18 cellular contexts compared by ENCODE assay signal in the genomic region with DNA sequence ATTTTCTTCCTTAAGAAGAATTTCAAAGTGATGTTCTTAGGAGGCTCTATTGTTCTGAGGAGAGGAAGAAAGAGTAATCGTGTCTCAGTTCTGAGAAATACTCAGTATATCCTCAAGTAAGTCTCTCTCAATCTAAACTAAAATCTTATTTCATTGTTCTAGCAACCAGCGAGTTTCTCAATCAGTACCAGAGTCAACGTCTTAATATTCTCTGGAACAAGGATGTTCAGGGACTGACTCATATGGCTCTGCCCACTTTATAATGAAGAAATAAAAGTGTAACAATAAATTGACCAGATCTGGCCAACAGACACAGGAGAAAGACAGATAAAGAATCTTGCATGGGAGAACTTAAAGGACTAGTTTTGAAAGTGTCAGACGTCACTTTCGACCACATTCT.
"Had no signal": no experiment of that assay in that cellular context is flagged by ENCODE, and none has a peak within 500 bp of the region (broad histone marks: within the 10 kb centered on the region; RNA-seq: fewer than 3 reads in every experiment).

No MANE protein-coding gene starts in this region.

- H3K4me1 ChIP-seq: body of pancreas, left ventricle myocardium inferior, upper lobe of left lung had no signal

- H3K4me3 ChIP-seq: body of pancreas, left ventricle myocardium inferior, thoracic aorta, upper lobe of left lung had no signal

- ATAC-seq: body of pancreas; esophagus mucosa; stimulated activated naive B cell treated with anti-CD40 and anti-IgM and Interleukin-4, amounts not matched to agents 10 μg/mL and 1 μg/mL and 100 μg/mL, for 72 hours; T-helper 17 cell had no signal

- H3K4me1 Mint-ChIP-seq: T-helper 17 cell had no signal

- H3K36me3 Mint-ChIP-seq: activated naive CD8-positive, alpha-beta T cell; stimulated activated naive B cell treated with anti-CD40 and anti-IgM and Interleukin-4, amounts not matched to agents 10 μg/mL and 1 μg/mL and 100 μg/mL, for 72 hours had no signal

- H3K36me3 ChIP-seq: left ventricle myocardium inferior, thoracic aorta, upper lobe of left lung had no signal

- H3K27ac Mint-ChIP-seq: activated naive CD8-positive, alpha-beta T cell; stimulated activated naive B cell treated with anti-CD40 and anti-IgM and Interleukin-4, amounts not matched to agents 10 μg/mL and 1 μg/mL and 100 μg/mL, for 72 hours; T-helper 17 cell had no signal

- DNase-seq: activated CD4-positive, CD25-positive, alpha-beta regulatory T cell treated with anti-CD3 and anti-CD28 coated beads, Interleukin-2, amount 50 U/mL, for 72 hours; activated CD8-positive, alpha-beta memory T cell treated with anti-CD3 and anti-CD28 coated beads for 24 hours; amygdala; body of pancreas; cortex of kidney; effector CD4-positive, alpha-beta T cell; foreskin melanocyte; glutamatergic neuron; left ventricle myocardium inferior; occipital lobe; posterior cingulate gyrus; stimulated activated naive B cell treated with anti-CD40 and anti-IgM and Interleukin-4, amounts not matched to agents 10 μg/mL and 1 μg/mL and 100 μg/mL, for 72 hours; T-helper 17 cell; upper lobe of left lung had no signal

- H3K4me3 Mint-ChIP-seq: activated naive CD8-positive, alpha-beta T cell; stimulated activated naive B cell treated with anti-CD40 and anti-IgM and Interleukin-4, amounts not matched to agents 10 μg/mL and 1 μg/mL and 100 μg/mL, for 72 hours; T-helper 17 cell had no signal

- H3K27me3 ChIP-seq: body of pancreas, upper lobe of left lung had no signal

- H3K27me3 Mint-ChIP-seq: activated naive CD8-positive, alpha-beta T cell; stimulated activated naive B cell treated with anti-CD40 and anti-IgM and Interleukin-4, amounts not matched to agents 10 μg/mL and 1 μg/mL and 100 μg/mL, for 72 hours; T-helper 17 cell had no signal

- H3K27ac ChIP-seq: body of pancreas, left ventricle myocardium inferior, thoracic aorta, upper lobe of left lung, VCaP had no signal

- H3K9me3 ChIP-seq: body of pancreas, thoracic aorta, upper lobe of left lung had no signal
